17 cellular contexts compared by ENCODE assay signal in the genomic region with DNA sequence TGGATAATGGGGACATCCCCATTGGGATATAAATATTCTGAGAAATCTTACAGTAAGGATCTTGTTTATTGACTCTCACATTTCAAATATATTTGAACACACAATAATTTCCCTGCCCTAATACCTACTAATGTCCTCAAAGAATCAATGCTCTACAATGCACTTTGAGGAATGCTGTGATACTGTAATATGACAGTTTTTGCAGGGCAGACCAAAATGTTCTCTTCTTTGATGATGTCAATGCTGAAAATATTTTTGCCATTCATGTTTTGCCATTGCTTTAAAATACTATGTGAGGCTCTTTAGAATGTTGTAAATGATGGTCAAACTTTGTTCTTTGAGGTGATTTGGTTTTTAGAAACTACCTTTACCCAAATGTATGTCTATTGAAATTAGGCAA.
DNase-seq lines count a peak whose midpoint lies in the region; ATAC-seq and TF ChIP-seq lines count a peak whose summit lies in the region.
"Had no signal": no experiment of that assay in that cellular context is flagged by ENCODE, and none has a peak within 500 bp of the region (broad histone marks: within the 10 kb centered on the region; RNA-seq: fewer than 3 reads in every experiment).

No MANE protein-coding gene starts in this region.

- H3K4me3 ChIP-seq in ACC112 (ENCODE audit: low read depth, low read length): no peak overlapping the region; the same call in 1 of the 2 replicates
- no peak overlapping the region for H3K4me3 ChIP-seq in RWPE2 (ENCODE audit: severe bottlenecking)
- H3K4me3 ChIP-seq in hepatocyte: no peak overlapping the region
- no peak overlapping the region for H3K4me3 ChIP-seq in smooth muscle cell
- H3K4me3 ChIP-seq: MG63 had no signal

- H3K4me1 ChIP-seq in ACC112 (ENCODE audit: control insufficient read depth, insufficient read depth, low read length, unreplicated experiment): peaks cover 26% of the 10 kb centered on the region
- peaks cover 47% of the 10 kb centered on the region for H3K4me1 ChIP-seq in RWPE2 (ENCODE audit: insufficient read depth, poor library complexity, severe bottlenecking)
- peaks cover 6% of the 10 kb centered on the region for H3K4me1 ChIP-seq in hepatocyte (ENCODE audit: insufficient read depth)
- H3K4me1 ChIP-seq in smooth muscle cell (ENCODE audit: low read depth): peaks cover 2% of the 10 kb centered on the region
- H3K4me1 ChIP-seq: BE2C had no signal

- no peaks in the 10 kb centered on the region for H3F3A ChIP-seq in smooth muscle cell (ENCODE audit: low read depth)

- H3K4me2 ChIP-seq in hepatocyte: no peak overlapping the region
- no peak overlapping the region for H3K4me2 ChIP-seq in smooth muscle cell

- no peak for ATAC-seq in RWPE2 (ENCODE audit: low read depth)

- H3K36me3 ChIP-seq in ACC112 (ENCODE audit: insufficient read depth, low read length): no peaks in the 10 kb centered on the region
- H3K36me3 ChIP-seq in RWPE2 (ENCODE audit: low read depth): no peaks in the 10 kb centered on the region
- H3K36me3 ChIP-seq in hepatocyte (replicated peaks; ENCODE audit: insufficient read depth, low read depth): no peaks in the 10 kb centered on the region
- no peaks in the 10 kb centered on the region for H3K36me3 ChIP-seq in smooth muscle cell (ENCODE audit: low read depth)
- H3K36me3 ChIP-seq: BE2C, MG63 had no signal

- no peak overlapping the region for H2AFZ ChIP-seq in ACC112 (ENCODE audit: low read length, unreplicated experiment)
- no peak overlapping the region for H2AFZ ChIP-seq in hepatocyte
- H2AFZ ChIP-seq in smooth muscle cell (ENCODE audit: low read depth): no peak overlapping the region

- H3K27me3 ChIP-seq in ACC112 (ENCODE audit: insufficient read depth, low read length) (no peaks in the 10 kb centered on the region), RWPE2 (ENCODE audit: insufficient read depth, poor library complexity, severe bottlenecking) (no peaks in the 10 kb centered on the region), hepatocyte (no peaks in the 10 kb centered on the region), smooth muscle cell (ENCODE audit: low read depth) (no peaks in the 10 kb centered on the region)
- H3K27me3 ChIP-seq: BE2C, MG63 had no signal

- H3K9me3 ChIP-seq in RWPE2 (ENCODE audit: severe bottlenecking) (no peaks in the 10 kb centered on the region), hepatocyte (ENCODE audit: low read depth) (no peaks in the 10 kb centered on the region), smooth muscle cell (replicated peaks; ENCODE audit: low read depth) (no peaks in the 10 kb centered on the region)
- H3K9me3 ChIP-seq: BE2C, MG63, SK-N-SH had no signal

- H3K9ac ChIP-seq in smooth muscle cell (ENCODE audit: low read depth): peak overlapping the region; percentile 82

- TF ChIP-seq CTCF in RWPE2 (IDR thresholded peaks at IDR 0.05; ENCODE audit: poor library complexity, severe bottlenecking) (no peak), hepatocyte (IDR thresholded peaks at IDR 0.05; ENCODE audit: poor library complexity) (no peak), smooth muscle cell (IDR thresholded peaks at IDR 0.05; ENCODE audit: borderline replicate concordance, insufficient read depth, poor library complexity, severe bottlenecking) (no peak)

- H3K9me2 ChIP-seq in hepatocyte (replicated peaks; ENCODE audit: insufficient read depth): no peaks in the 10 kb centered on the region
- H3K9me2 ChIP-seq: SK-N-SH had no signal

- H3K79me2 ChIP-seq in ACC112 (ENCODE audit: control insufficient read depth, insufficient read depth, low read length, unreplicated experiment) (no peaks in the 10 kb centered on the region), hepatocyte (no peaks in the 10 kb centered on the region), smooth muscle cell (ENCODE audit: low read depth) (no peaks in the 10 kb centered on the region)

- no peaks in the 10 kb centered on the region for H4K20me1 ChIP-seq in hepatocyte (ENCODE audit: insufficient read depth, poor library complexity, severe bottlenecking)
- H4K20me1 ChIP-seq in smooth muscle cell (ENCODE audit: low read depth): no peaks in the 10 kb centered on the region

- DNase-seq in RWPE2 (ENCODE audit: low spot score): no peak
- DNase-seq in hepatocyte (ENCODE audit: low spot score): no peak
- DNase-seq in smooth muscle cell (lab: John Stamatoyannopoulos, UW; ENCODE audit: unreplicated experiment): no peak
- no peak for DNase-seq in SW 1271 (lab: John Stamatoyannopoulos, UW)
- DNase-seq in middle frontal gyrus (ENCODE audit: extremely low spot score, low spot score): no peak
- no peak for DNase-seq in OCI-M1 (lab: John Stamatoyannopoulos, UW)
- DNase-seq: ACHN, BE2C, KBM-7, MG63, NCI-H1417, NCI-H1694, NCI-H2081, NCI-H2227 treated with DMSO at 0.1 percent for 48 hours, NCI-H526 treated with DMSO at 0.1 percent for 48 hours, SK-N-SH had no signal

- H3K27ac ChIP-seq in ACC112 (ENCODE audit: low read depth, low read length): peak overlapping the region; percentile 82
- peak overlapping the region; percentile 99 for H3K27ac ChIP-seq in RWPE2 (ENCODE audit: poor library complexity, severe bottlenecking)
- H3K27ac ChIP-seq in hepatocyte: peak overlapping the region; percentile 91
- H3K27ac ChIP-seq in smooth muscle cell (ENCODE audit: low read depth): peak overlapping the region; percentile 87
